Comparison of ENCODE assay signal across 14 cellular contexts in genomic region chr2:234969329-234970157, GRCh38. TPM values are rescaled to one million over a fixed set of nuclear protein-coding genes. Genes with fewer than 3 reads are reported as not detected.
DNase-seq lines count a peak whose midpoint lies in the region; ATAC-seq, FAIRE-seq and TF ChIP-seq lines count a peak whose summit lies in the region.
"Had no signal": no experiment of that assay in that cellular context is flagged by ENCODE, and none has a peak within 500 bp of the region (broad histone marks: within the 10 kb centered on the region; RNA-seq: fewer than 3 reads in every experiment).

No MANE protein-coding gene starts in this region.

- DNase-seq in heart right ventricle (no peak), right atrium auricular region (ENCODE audit: low spot score) (no peak), body of pancreas (peak in 1 of 4 donors; percentile 34), mesenchymal stem cell (peak; percentile 66), urothelium cell line (ENCODE audit: low spot score) (no peak), SHP77 (lab: John Stamatoyannopoulos, UW) (no peak), activated T-cell treated with anti-CD3 and anti-CD28 coated beads for 4 hours (no peak)
- DNase-seq: ACHN; activated CD4-positive, alpha-beta T cell treated with anti-CD3 and anti-CD28 coated beads for 1 hour; central memory CD4-positive, alpha-beta T cell; NCI-H524; stimulated activated CD4-positive, alpha-beta T cell treated with anti-CD3 and anti-CD28 coated beads, Interleukin-1b, Interleukin-23, amount 100 ng/mL, for 48 hours; stimulated activated naive CD8-positive, alpha-beta T cell treated with anti-CD3 and anti-CD28 coated beads, Interleukin-15, Interleukin-2, amounts not matched to agents 100 U/mL and 50 U/mL, for 24 hours had no signal

- H3K9ac ChIP-seq in mesenchymal stem cell (ENCODE audit: low read length) = no peak overlapping the region

- H3K36me3 ChIP-seq in heart right ventricle (no peaks in the 10 kb centered on the region), right atrium auricular region (no peaks in the 10 kb centered on the region), body of pancreas (replicated peaks in 1 of 2; ENCODE audit: insufficient read depth in 1 of 2, low read depth in 2 of 2) (no peaks in the 10 kb centered on the region), mesenchymal stem cell (ENCODE audit: control insufficient read depth in 1 of 2, insufficient read depth in 2 of 2, low read depth in 1 of 2, low read length in 2 of 2) (peaks cover 20 to 31% of the 10 kb centered on the region in 2 experiments)

- H4K91ac ChIP-seq in mesenchymal stem cell (ENCODE audit: low read length) = peak overlapping the region; percentile 3

- H3K4me2 ChIP-seq in mesenchymal stem cell (ENCODE audit: low read length, poor library complexity, severe bottlenecking) = peak overlapping the region; percentile 12

- no peak overlapping the region for H3K4me3 ChIP-seq in heart right ventricle
- no peak overlapping the region for H3K4me3 ChIP-seq in right atrium auricular region
- H3K4me3 ChIP-seq in body of pancreas = no peak overlapping the region
- H3K4me3 ChIP-seq in mesenchymal stem cell (ENCODE audit: insufficient read depth in 1 of 2, low read depth in 1 of 2, low read length in 2 of 2) = no peak overlapping the region

- intact Hi-C loops in heart right ventricle (cut with DNase I) (no loop called here), body of pancreas (cut with DNase I) (loop anchor here (10.0 kb wide), 1 partner anchor 65 kb away; no protein-coding TSS in a partner anchor)

- peak overlapping the region; percentile 5 for H2AK5ac ChIP-seq in mesenchymal stem cell (ENCODE audit: low read length, severe bottlenecking)

- H2BK120ac ChIP-seq in mesenchymal stem cell (ENCODE audit: low read depth, low read length) = peak overlapping the region; percentile 6

- peak in 5 of 8 donors; percentile 13 to 24 (median 18) for ATAC-seq in heart right ventricle
- ATAC-seq in body of pancreas = peak; percentile 22
- ATAC-seq in GM18505 (IDR thresholded peaks at IDR 0.05; ENCODE audit: unreplicated experiment) = no peak
- ATAC-seq: stimulated activated naive CD8-positive, alpha-beta T cell treated with anti-CD3 and anti-CD28 coated beads, Interleukin-15, Interleukin-2, amounts not matched to agents 100 U/mL and 50 U/mL, for 24 hours had no signal

- peak overlapping the region; percentile 30 to 35 for H3K4ac ChIP-seq in mesenchymal stem cell (ENCODE audit: low read depth in 1 of 2, low read length in 2 of 2)

- H2BK5ac ChIP-seq in mesenchymal stem cell (ENCODE audit: low read depth, low read length, poor library complexity, severe bottlenecking) = no peak overlapping the region

- H3K27ac ChIP-seq in heart right ventricle (peak overlapping the region in 1 of 10 donors; percentile 15), right atrium auricular region (peak overlapping the region in 1 of 2 donors; percentile 26), body of pancreas (peak overlapping the region; percentile 32 to 48 (median 40)), mesenchymal stem cell (ENCODE audit: low read length, poor library complexity, severe bottlenecking) (peak overlapping the region; percentile 90)

- TF ChIP-seq POLR2A in body of pancreas (IDR thresholded peaks at IDR 0.05) (no peak), GM18505 (IDR thresholded peaks at IDR 0.05; ENCODE audit: borderline replicate concordance, extremely low read depth, insufficient read depth, insufficient read length) (no peak)

- no peaks in the 10 kb centered on the region for H3K9me3 ChIP-seq in heart right ventricle
- H3K9me3 ChIP-seq in right atrium auricular region = no peaks in the 10 kb centered on the region
- no peaks in the 10 kb centered on the region for H3K9me3 ChIP-seq in body of pancreas
- no peaks in the 10 kb centered on the region for H3K9me3 ChIP-seq in mesenchymal stem cell (ENCODE audit: control insufficient read depth, low read length)

- H2BK15ac ChIP-seq in mesenchymal stem cell (ENCODE audit: low read depth, poor library complexity, severe bottlenecking) = no peak overlapping the region

- 68 to 76% methylated on average over 17 of the region's 17 CpGs for WGBS in heart right ventricle, 2 donors
- WGBS in body of pancreas, 2 donors = 45 to 63% methylated on average over 17 of the region's 17 CpGs
- WGBS in mesenchymal stem cell = 60% methylated on average over 17 of the region's 17 CpGs

- peak overlapping the region; percentile 59 to 86 for H2BK12ac ChIP-seq in mesenchymal stem cell (ENCODE audit: low read length in 2 of 2)

- H4K8ac ChIP-seq in mesenchymal stem cell (ENCODE audit: low read length) = peak overlapping the region; percentile 91

- H3K14ac ChIP-seq in mesenchymal stem cell (ENCODE audit: low read length in 2 of 2) = peak overlapping the region in 1 of 2 experiments; percentile 84

- H3K79me1 ChIP-seq in mesenchymal stem cell (replicated peaks; ENCODE audit: low read length, poor library complexity, severe bottlenecking) = no peaks in the 10 kb centered on the region

- TF ChIP-seq CTCF in heart right ventricle (IDR thresholded peaks at IDR 0.05) (no peak), right atrium auricular region (IDR thresholded peaks at IDR 0.05) (no peak), body of pancreas (IDR thresholded peaks at IDR 0.05) (no peak)

- no peaks in the 10 kb centered on the region for H3K27me3 ChIP-seq in heart right ventricle
- no peaks in the 10 kb centered on the region for H3K27me3 ChIP-seq in right atrium auricular region
- no peaks in the 10 kb centered on the region for H3K27me3 ChIP-seq in body of pancreas
- H3K27me3 ChIP-seq in mesenchymal stem cell (ENCODE audit: control insufficient read depth in 1 of 2, insufficient read depth in 1 of 2, low read length in 2 of 2) = no peaks in the 10 kb centered on the region

- peak; percentile 95 for FAIRE-seq in urothelium cell line (lab: Jason Lieb, UNC)

- no peak overlapping the region for H2AFZ ChIP-seq in mesenchymal stem cell (ENCODE audit: low read depth, low read length)

- H3K18ac ChIP-seq in mesenchymal stem cell (ENCODE audit: low read depth in 1 of 2, low read length in 2 of 2) = peak overlapping the region; percentile 83 to 89

- no peak overlapping the region for H3K23ac ChIP-seq in mesenchymal stem cell (ENCODE audit: low read length in 2 of 2)

- H3K4me1 ChIP-seq in heart right ventricle (peaks cover 0 to 48% (median 10%) of the 10 kb centered on the region in 9 donors), right atrium auricular region (peaks cover 0 to 32% of the 10 kb centered on the region in 2 donors), body of pancreas (peaks cover 74% of the 10 kb centered on the region), mesenchymal stem cell (ENCODE audit: control insufficient read depth, insufficient read depth, low read depth, low read length) (peaks cover 55% of the 10 kb centered on the region)

RNA-seq across cellular contexts. Expression of gene SH3BP4, which starts 17.7 kb away (rescaled TPM):
- 10 to 100 TPM in 6 of 10 donors, 1 to 10 TPM in 4; 6.3 to 14.2 (median 10.8) TPM for total RNA-seq in heart right ventricle
- 10 to 100 TPM in 1 of 2 donors, 1 to 10 TPM in 1; 8.7 to 15.3 TPM for polyA plus RNA-seq in heart right ventricle
- total RNA-seq in right atrium auricular region = 10 to 100 TPM; 27.2 to 34.5 TPM
- total RNA-seq in body of pancreas = 10 to 100 TPM; 62.6 to 71.9 TPM
- polyA plus RNA-seq in mesenchymal stem cell (2013, experiment 1 of 2) = 48.8 TPM
- 47.7 TPM for polyA plus RNA-seq in mesenchymal stem cell (2013, experiment 2 of 2)
